In the genomic region with DNA sequence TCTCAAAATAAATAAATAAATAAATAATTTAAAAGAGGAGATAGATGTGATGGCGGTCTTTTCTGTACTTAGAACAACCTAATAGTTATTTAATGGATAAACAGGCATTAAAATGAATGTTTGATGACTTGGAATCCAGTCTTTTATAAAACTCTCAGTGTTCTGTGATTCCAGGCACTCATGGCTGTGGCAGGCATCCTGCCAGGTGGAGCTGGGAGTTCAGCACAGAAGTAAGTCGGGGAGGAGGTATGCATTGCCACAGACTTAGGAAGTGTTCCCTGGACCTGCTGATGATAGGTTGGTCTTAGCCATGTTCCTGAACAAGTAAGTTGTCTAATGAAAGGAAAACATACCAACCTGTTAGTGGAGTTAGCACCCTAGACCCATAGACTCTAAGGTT, we compare ENCODE assay signal across 17 cellular contexts.
"Had no signal": no experiment of that assay in that cellular context is flagged by ENCODE, and none has a peak within 500 bp of the region (broad histone marks: within the 10 kb centered on the region; RNA-seq: fewer than 3 reads in every experiment).

No MANE protein-coding gene starts in this region.

- H3K9me3 ChIP-seq: adrenal gland, ovary, psoas muscle, thyroid gland had no signal

- H3K9me3 Mint-ChIP-seq: activated naive CD4-positive, alpha-beta T cell treated with anti-CD3 and anti-CD28 coated beads, Interleukin-2, amount 50 U/mL, for 24 hours; naive thymus-derived CD8-positive, alpha-beta T cell; stimulated activated effector memory CD8-positive, alpha-beta T cell treated with anti-CD3 and anti-CD28 coated beads, Interleukin-12 subunit alpha, Interleukin-12 subunit beta, amount 100 ng/mL, for 72 hours had no signal

- DNase-seq: activated CD4-positive, alpha-beta T cell treated with anti-CD3 and anti-CD28 coated beads, Interleukin-2, amount 50 U/mL, for 48 hours; activated gamma-delta T cell; adrenal gland; mammary epithelial cell; naive thymus-derived CD8-positive, alpha-beta T cell; ovary; psoas muscle; stimulated activated CD4-positive, alpha-beta T cell treated with anti-CD3 and anti-CD28 coated beads, Interleukin-4, amount 100 ng/mL, for 24 hours; SW 1271; T-helper 2 cell; thyroid gland; WERI-Rb-1 had no signal

- H3K27ac ChIP-seq: cardiac muscle cell, psoas muscle, WERI-Rb-1 had no signal

- ATAC-seq: left lobe of liver; naive thymus-derived CD8-positive, alpha-beta T cell; psoas muscle; sciatic nerve; stimulated activated effector memory CD8-positive, alpha-beta T cell treated with anti-CD3 and anti-CD28 coated beads, Interleukin-12 subunit alpha, Interleukin-12 subunit beta, amount 100 ng/mL, for 72 hours had no signal

- H3K36me3 ChIP-seq: adrenal gland, cardiac muscle cell, ovary, thyroid gland, WERI-Rb-1 had no signal

- H3K4me3 Mint-ChIP-seq: activated naive CD4-positive, alpha-beta T cell treated with anti-CD3 and anti-CD28 coated beads, Interleukin-2, amount 50 U/mL, for 24 hours; naive thymus-derived CD8-positive, alpha-beta T cell; stimulated activated effector memory CD8-positive, alpha-beta T cell treated with anti-CD3 and anti-CD28 coated beads, Interleukin-12 subunit alpha, Interleukin-12 subunit beta, amount 100 ng/mL, for 72 hours had no signal

- H3K27me3 ChIP-seq: adrenal gland, cardiac muscle cell, ovary, thyroid gland had no signal

- H3K36me3 Mint-ChIP-seq: activated naive CD4-positive, alpha-beta T cell treated with anti-CD3 and anti-CD28 coated beads, Interleukin-2, amount 50 U/mL, for 24 hours; naive thymus-derived CD8-positive, alpha-beta T cell; stimulated activated effector memory CD8-positive, alpha-beta T cell treated with anti-CD3 and anti-CD28 coated beads, Interleukin-12 subunit alpha, Interleukin-12 subunit beta, amount 100 ng/mL, for 72 hours had no signal

- H3K4me1 Mint-ChIP-seq: activated naive CD4-positive, alpha-beta T cell treated with anti-CD3 and anti-CD28 coated beads, Interleukin-2, amount 50 U/mL, for 24 hours had no signal

- H3K27ac Mint-ChIP-seq: activated naive CD4-positive, alpha-beta T cell treated with anti-CD3 and anti-CD28 coated beads, Interleukin-2, amount 50 U/mL, for 24 hours; naive thymus-derived CD8-positive, alpha-beta T cell; stimulated activated effector memory CD8-positive, alpha-beta T cell treated with anti-CD3 and anti-CD28 coated beads, Interleukin-12 subunit alpha, Interleukin-12 subunit beta, amount 100 ng/mL, for 72 hours had no signal

- H3K4me1 ChIP-seq: psoas muscle had no signal

- H3K4me3 ChIP-seq: adrenal gland, cardiac muscle cell, ovary, psoas muscle, thyroid gland had no signal
